Comparison of ENCODE assay signal across 16 cellular contexts in genomic region chr15:33200903-33201302, GRCh38. TPM values are rescaled to one million over a fixed set of nuclear protein-coding genes. Genes with fewer than 3 reads are reported as not detected.
DNase-seq lines count a peak whose midpoint lies in the region; ATAC-seq, FAIRE-seq and TF ChIP-seq lines count a peak whose summit lies in the region.
"Had no signal": no experiment of that assay in that cellular context is flagged by ENCODE, and none has a peak within 500 bp of the region (broad histone marks: within the 10 kb centered on the region; RNA-seq: fewer than 3 reads in every experiment).

No MANE protein-coding gene starts in this region.

- no peak for TF ChIP-seq RAD21 in Ishikawa (IDR thresholded peaks at IDR 0.05; ENCODE audit: low read depth)

- DNase-seq in D721Med (ENCODE audit: insufficient read length, low spot score) (peak; percentile 45), left ventricle myocardium superior (no peak), mesenteric fat pad (ENCODE audit: low spot score) (no peak), T-helper 2 cell (no peak)
- no peak for DNase-seq in activated naive CD8-positive, alpha-beta T cell treated with anti-CD3 and anti-CD28 coated beads, Interleukin-2, amount 50 U/mL, for 24 hours
- DNase-seq: activated CD4-positive, alpha-beta T cell treated with anti-CD3 and anti-CD28 coated beads, Interleukin-2, amount 50 U/mL, for 48 hours; activated naive CD8-positive, alpha-beta T cell treated with anti-CD3 and anti-CD28 coated beads, Interleukin-2, amount 10 ng/mL, durations not matched to agents 7 days and 5 days; CD8-positive, alpha-beta memory T cell; heart left ventricle; NCI-H1105; NCI-H524 treated with DMSO at 0.1 percent for 48 hours; nephron progenitor cell had no signal

- no peaks in the 10 kb centered on the region for H3K36me3 Mint-ChIP-seq in activated naive CD8-positive, alpha-beta T cell treated with anti-CD3 and anti-CD28 coated beads, Interleukin-2, amount 50 U/mL, for 24 hours (ENCODE audit: low read depth)
- H3K36me3 Mint-ChIP-seq in nephron (ENCODE audit: low read depth): no peaks in the 10 kb centered on the region
- H3K36me3 Mint-ChIP-seq: activated naive CD8-positive, alpha-beta T cell treated with anti-CD3 and anti-CD28 coated beads, Interleukin-2, amount 10 ng/mL, durations not matched to agents 7 days and 5 days; CD8-positive, alpha-beta memory T cell had no signal

- FAIRE-seq in D721Med (lab: Jason Lieb, UNC): peak; percentile 92
- FAIRE-seq: small intestine had no signal

- TF ChIP-seq CTCF in D721Med (IDR thresholded peaks at IDR 0.05; ENCODE audit: insufficient read depth, missing control alignments): no peak
- TF ChIP-seq CTCF in nephron (IDR thresholded peaks at IDR 0.05; ENCODE audit: unreplicated experiment in 3 of 3): no peak

- peak overlapping the region; percentile 87 for H3K27ac Mint-ChIP-seq in activated naive CD8-positive, alpha-beta T cell treated with anti-CD3 and anti-CD28 coated beads, Interleukin-2, amount 50 U/mL, for 24 hours
- H3K27ac Mint-ChIP-seq in nephron: peak overlapping the region; percentile 56 to 88 (median 72)

- H3K27me3 Mint-ChIP-seq in activated naive CD8-positive, alpha-beta T cell treated with anti-CD3 and anti-CD28 coated beads, Interleukin-2, amount 50 U/mL, for 24 hours: no peaks in the 10 kb centered on the region
- H3K27me3 Mint-ChIP-seq in nephron (ENCODE audit: low read depth): peaks cover 9% of the 10 kb centered on the region
- H3K27me3 Mint-ChIP-seq: activated naive CD8-positive, alpha-beta T cell treated with anti-CD3 and anti-CD28 coated beads, Interleukin-2, amount 10 ng/mL, durations not matched to agents 7 days and 5 days had no signal

- peaks cover 44% of the 10 kb centered on the region for H3K4me1 Mint-ChIP-seq in activated naive CD8-positive, alpha-beta T cell treated with anti-CD3 and anti-CD28 coated beads, Interleukin-2, amount 50 U/mL, for 24 hours
- H3K4me1 Mint-ChIP-seq in nephron: peaks cover 13% of the 10 kb centered on the region

- intact Hi-C loops in left ventricle myocardium superior (cut with micrococcal nuclease): no loop called here

- ATAC-seq in activated naive CD8-positive, alpha-beta T cell treated with anti-CD3 and anti-CD28 coated beads, Interleukin-2, amount 50 U/mL, for 24 hours: no peak
- no peak for ATAC-seq in left ventricle myocardium superior
- ATAC-seq: heart left ventricle, Right ventricle myocardium inferior had no signal

- no peaks in the 10 kb centered on the region for H3K9me3 Mint-ChIP-seq in activated naive CD8-positive, alpha-beta T cell treated with anti-CD3 and anti-CD28 coated beads, Interleukin-2, amount 50 U/mL, for 24 hours
- H3K9me3 Mint-ChIP-seq in nephron: no peaks in the 10 kb centered on the region
- H3K9me3 Mint-ChIP-seq: activated naive CD8-positive, alpha-beta T cell treated with anti-CD3 and anti-CD28 coated beads, Interleukin-2, amount 10 ng/mL, durations not matched to agents 7 days and 5 days; nephron progenitor cell had no signal

- peak overlapping the region; percentile 75 for H3K4me3 Mint-ChIP-seq in activated naive CD8-positive, alpha-beta T cell treated with anti-CD3 and anti-CD28 coated beads, Interleukin-2, amount 50 U/mL, for 24 hours
- no peak overlapping the region for H3K4me3 Mint-ChIP-seq in nephron
- H3K4me3 Mint-ChIP-seq: nephron progenitor cell had no signal

- peak; percentile 54; the same call in 1 of the 2 replicates for TF ChIP-seq EP300 in Ishikawa (IDR thresholded peaks at IDR 0.05; ENCODE audit: borderline replicate concordance)

TF ChIP-seq in Ishikawa, 13 proteins besides CTCF, POLR2A, EP300 and RAD21:
- no peak for TF ChIP-seq CREB1 (IDR thresholded peaks at IDR 0.05; ENCODE audit: low read depth)
- peak; percentile 48; the same call in 1 of the 2 replicates for TF ChIP-seq TEAD4 (IDR thresholded peaks at IDR 0.05)

RNA-seq across cellular contexts. Expression of gene FMN1, which starts 6.4 kb away (rescaled TPM):
- total RNA-seq in left ventricle myocardium superior: 2.9 TPM
- total RNA-seq in mesenteric fat pad: 37.1 TPM
